7 cellular contexts compared by ENCODE assay signal in genomic region chr7:74890158-74891123, GRCh38. TPM values are rescaled to one million over a fixed set of nuclear protein-coding genes. Genes with fewer than 3 reads are reported as not detected.
A peak's percentile ranks its signal among the peaks of the same experiment; 100 is the strongest.
DNase-seq lines count a peak whose midpoint lies in the region; ATAC-seq, FAIRE-seq and TF ChIP-seq lines count a peak whose summit lies in the region.
"Not testable (repeated sequence)": the region's sequence is repeated elsewhere in the genome, so short reads cannot be mapped to it uniquely, and the experiment has no call there.

No MANE protein-coding gene starts in this region.

- CTCF ChIA-PET in activated CD4-positive, alpha-beta T cell treated with anti-CD3 and anti-CD28 coated beads for 36 hours (lab: Charles Lee) = not testable (repeated sequence)

- peak; percentile 80 for ATAC-seq in HG03432 (IDR thresholded peaks at IDR 0.05; ENCODE audit: unreplicated experiment)
- peak; percentile 83 for ATAC-seq in activated CD4-positive, alpha-beta T cell treated with anti-CD3 and anti-CD28 coated beads for 36 hours

- FAIRE-seq in keratinocyte (lab: Jason Lieb, UNC) = not testable (repeated sequence)

- H3K9me3 ChIP-seq in keratinocyte (ENCODE audit: control insufficient read depth, low read depth, low read length) = not testable (repeated sequence)

- H3K36me3 Mint-ChIP-seq in activated CD4-positive, alpha-beta T cell treated with anti-CD3 and anti-CD28 coated beads for 36 hours (ENCODE audit: low read depth) = not testable (repeated sequence)

- not testable (repeated sequence) for H3K79me2 ChIP-seq in keratinocyte (ENCODE audit: control insufficient read depth, insufficient read depth, low read length)

- H3K9me3 Mint-ChIP-seq in activated CD4-positive, alpha-beta T cell treated with anti-CD3 and anti-CD28 coated beads for 36 hours (ENCODE audit: low read depth) = not testable (repeated sequence)

- in situ Hi-C loops in GM18951 (cut with MboI; ENCODE audit: low sequenced_read_pairs, unreplicated experiment) = not testable (repeated sequence)

- peak overlapping the region; percentile 89 for H3K27ac Mint-ChIP-seq in activated CD4-positive, alpha-beta T cell treated with anti-CD3 and anti-CD28 coated beads for 36 hours

- TF ChIP-seq POLR2A in GM18951 (IDR thresholded peaks at IDR 0.05; ENCODE audit: extremely low read depth, insufficient read depth, insufficient read length) = peak; percentile 57

- H3K4me3 Mint-ChIP-seq in activated CD4-positive, alpha-beta T cell treated with anti-CD3 and anti-CD28 coated beads for 36 hours = peak overlapping the region; percentile 81

- H3K27me3 Mint-ChIP-seq in activated CD4-positive, alpha-beta T cell treated with anti-CD3 and anti-CD28 coated beads for 36 hours = not testable (repeated sequence)

- not testable (repeated sequence) for H3K4me1 ChIP-seq in keratinocyte (ENCODE audit: control insufficient read depth, extremely low read depth, insufficient read depth, low read length)

- H3K27ac ChIP-seq in keratinocyte (ENCODE audit: control insufficient read depth, insufficient read depth, low read length) (peak overlapping the region; percentile 49), skin epidermis (peak overlapping the region in 18 of 21 experiments; percentile 60 to 89 (median 80))

- H3K9ac ChIP-seq in keratinocyte (ENCODE audit: control insufficient read depth, extremely low read depth, insufficient read depth, low read length) = peak overlapping the region; percentile 73

- POLR2A ChIA-PET in activated CD4-positive, alpha-beta T cell treated with anti-CD3 and anti-CD28 coated beads for 36 hours (lab: Charles Lee) = not testable (repeated sequence)

- H3K36me3 ChIP-seq in keratinocyte (ENCODE audit: control insufficient read depth in 2 of 2, extremely low read depth in 1 of 2, insufficient read depth in 2 of 2, low read length in 2 of 2) = not testable (repeated sequence)

- H3K4me3 ChIP-seq in keratinocyte (ENCODE audit: control insufficient read depth in 2 of 3, extremely low read depth in 1 of 3, insufficient read depth in 2 of 3, low read depth in 1 of 3, low read length in 3 of 3) (peak overlapping the region in 2 of 3 experiments; percentile 49 to 59), skin epidermis (peak overlapping the region; percentile 41 to 60 (median 55))

- not testable (repeated sequence) for H3K4me1 Mint-ChIP-seq in activated CD4-positive, alpha-beta T cell treated with anti-CD3 and anti-CD28 coated beads for 36 hours

- DNase-seq in NCI-H526 (lab: John Stamatoyannopoulos, UW) = peak; percentile 72 to 89
- peak; percentile 88 for DNase-seq in activated CD4-positive, alpha-beta T cell treated with anti-CD3 and anti-CD28 coated beads for 36 hours
- peak; percentile 79 for DNase-seq in central memory CD4-positive, alpha-beta T cell
- peak; percentile 38 for DNase-seq in keratinocyte (ENCODE audit: low read depth, low spot score)

- intact Hi-C loops in activated CD4-positive, alpha-beta T cell treated with anti-CD3 and anti-CD28 coated beads for 36 hours (cut with DNase I, micrococcal nuclease) = not testable (repeated sequence)

- H2AFZ ChIP-seq in keratinocyte (ENCODE audit: control insufficient read depth, low read length) = not testable (repeated sequence)

- not testable (repeated sequence) for TF ChIP-seq CTCF in keratinocyte (optimal IDR thresholded peaks at IDR 0.05 in 1 of 3, IDR thresholded peaks at IDR 0.05 in 1 of 3, conservative IDR thresholded peaks at IDR 0.05 in 1 of 3; ENCODE audit: extremely low read depth in 1 of 3, insufficient read depth in 2 of 3, low read length in 3 of 3)

- not testable (repeated sequence) for H4K20me1 ChIP-seq in keratinocyte (ENCODE audit: control insufficient read depth, extremely low read depth, insufficient read depth, low read length)

- H3K27me3 ChIP-seq in keratinocyte (ENCODE audit: control insufficient read depth, extremely low read depth, insufficient read depth, low read length) = not testable (repeated sequence)

- dilution Hi-C loops in keratinocyte (cut with MboI; ENCODE audit: extremely low pct_ligation_motif_present, low sequenced_read_pairs) = not testable (repeated sequence)

- H3K9me1 ChIP-seq in keratinocyte (ENCODE audit: control insufficient read depth, extremely low read depth, insufficient read depth, low read length) = not testable (repeated sequence)

- not testable (repeated sequence) for H3K4me2 ChIP-seq in keratinocyte (ENCODE audit: control insufficient read depth, extremely low read depth, insufficient read depth, low read depth, low read length)

RNA-seq across cellular contexts. Expression of gene GTF2IRD2, which starts 39.0 kb away (rescaled TPM):
- total RNA-seq in activated CD4-positive, alpha-beta T cell treated with anti-CD3 and anti-CD28 coated beads for 36 hours = 1 to 10 TPM; 2.6 to 4.3 TPM
- 4.1 to 8.2 TPM (median 4.5 TPM) in 3 replicates for polyA plus RNA-seq in keratinocyte
- 1.2 TPM for polyA plus RNA-seq in keratinocyte (2011; ENCODE audit: low read depth)
- polyA plus RNA-seq in keratinocyte (2011; cell fraction: cytosol; rRNA removed) = 2.1 and 4.5 TPM in 2 replicates
- polyA plus RNA-seq in keratinocyte (2011; cell fraction: nucleus; rRNA removed) = 5.0 and 6.3 TPM in 2 replicates
- 3.6 and 6.9 TPM in 2 replicates for polyA plus RNA-seq in keratinocyte (2012; ENCODE audit: low replicate concordance)
- 0.10 to 4.0 TPM (median 2.2 TPM) in 3 replicates for polyA minus RNA-seq in keratinocyte
- not detected for polyA minus RNA-seq in keratinocyte (2011; cell fraction: cytosol; rRNA and poly(A)+ RNA removed)
- 4.4 and 7.1 TPM in 2 replicates for polyA minus RNA-seq in keratinocyte (2011; cell fraction: nucleus; rRNA and poly(A)+ RNA removed)

Comparison
In these comparisons a context has a peak if more than half of its experiments do, and no peak if none do; other contexts are left out.
1. Peak in every context shown above with its lines: DNase-seq, ATAC-seq, H3K4me3 ChIP-seq and H3K27ac ChIP-seq.
2. DNase-seq: peak in every context shown above with its lines; median percentile 88 in activated CD4-positive, alpha-beta T cell treated with anti-CD3 and anti-CD28 coated beads for 36 hours; 80 in NCI-H526; 79 in central memory CD4-positive, alpha-beta T cell; 38 in keratinocyte.